ENCODE assay signal across 1 cellular context in the genomic region with DNA sequence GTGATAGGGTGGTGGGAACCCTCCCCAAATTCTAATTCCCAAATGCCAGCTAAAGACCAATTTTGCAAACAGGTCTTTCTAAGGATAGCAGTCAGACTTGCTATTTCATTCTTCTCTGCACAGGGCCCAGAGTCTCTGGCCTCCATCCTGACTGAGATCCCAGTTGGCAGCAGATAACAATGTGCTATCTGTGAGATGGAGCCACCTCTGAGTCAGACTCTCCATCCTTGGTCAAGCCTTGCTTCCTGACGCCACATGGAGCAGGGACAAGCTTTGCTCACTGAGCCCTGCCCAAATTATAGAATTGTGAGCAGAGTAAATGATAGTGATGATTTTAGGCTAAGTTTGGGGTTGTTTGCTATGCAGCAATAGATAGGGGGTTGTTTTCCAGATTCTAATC.
TF ChIP-seq lines count a peak whose summit lies in the region.

No MANE protein-coding gene starts in this region.

TF ChIP-seq in IMR-90, 13 proteins besides CTCF, POLR2A, EP300 and RAD21:
- no peak for TF ChIP-seq MAFK (IDR thresholded peaks at IDR 0.05; ENCODE audit: low read depth, low read length)
- TF ChIP-seq CEBPB (IDR thresholded peaks at IDR 0.05; ENCODE audit: low read depth, low read length): no peak
- TF ChIP-seq, protein P1, sequence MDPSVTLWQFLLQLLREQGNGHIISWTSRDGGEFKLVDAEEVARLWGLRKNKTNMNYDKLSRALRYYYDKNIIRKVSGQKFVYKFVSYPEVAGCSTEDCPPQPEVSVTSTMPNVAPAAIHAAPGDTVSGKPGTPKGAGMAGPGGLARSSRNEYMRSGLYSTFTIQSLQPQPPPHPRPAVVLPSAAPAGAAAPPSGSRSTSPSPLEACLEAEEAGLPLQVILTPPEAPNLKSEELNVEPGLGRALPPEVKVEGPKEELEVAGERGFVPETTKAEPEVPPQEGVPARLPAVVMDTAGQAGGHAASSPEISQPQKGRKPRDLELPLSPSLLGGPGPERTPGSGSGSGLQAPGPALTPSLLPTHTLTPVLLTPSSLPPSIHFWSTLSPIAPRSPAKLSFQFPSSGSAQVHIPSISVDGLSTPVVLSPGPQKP (IDR thresholded peaks at IDR 0.05; ENCODE audit: borderline replicate concordance, low read depth, low read length): no peak
- no peak for TF ChIP-seq NFE2L2 (IDR thresholded peaks at IDR 0.05; ENCODE audit: low read depth, low read length)
- TF ChIP-seq MXI1 (IDR thresholded peaks at IDR 0.05; ENCODE audit: borderline replicate concordance, low read depth, low read length): no peak
